ENCODE assay signal across 9 cellular contexts in the genomic region with DNA sequence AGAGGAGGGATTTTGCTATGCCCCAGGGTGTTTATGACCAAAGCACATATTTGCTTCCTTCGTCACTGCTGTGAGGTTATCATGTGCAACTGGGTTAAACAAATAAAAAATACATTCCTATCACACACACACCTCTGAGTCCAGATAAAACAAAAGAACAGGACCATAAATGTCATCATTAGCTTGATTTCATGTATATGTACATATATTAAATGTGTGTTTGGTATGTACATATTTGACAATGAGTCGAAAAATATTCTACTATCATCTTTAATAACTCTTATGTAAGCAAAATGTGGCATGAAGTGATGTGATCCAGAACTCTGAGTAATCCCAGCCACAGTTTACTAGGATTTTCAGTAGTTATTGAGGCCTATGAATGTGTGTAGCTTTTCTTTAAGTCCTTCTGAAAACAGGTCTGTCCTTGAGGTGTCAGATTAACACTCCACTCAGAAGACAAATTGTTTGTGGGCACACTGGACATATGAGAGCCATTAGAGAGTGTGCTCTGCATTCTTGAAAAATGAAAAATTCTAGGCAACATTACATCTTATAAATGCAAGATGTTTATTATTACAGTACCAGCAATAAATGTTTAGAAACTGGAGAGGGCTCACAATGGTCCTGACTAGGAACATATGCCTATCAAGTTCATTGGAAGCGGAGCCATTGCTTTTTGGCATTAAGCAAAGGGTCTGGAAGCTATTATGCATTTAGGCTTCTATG.
A peak's percentile ranks its signal among the peaks of the same experiment; 100 is the strongest.
DNase-seq lines count a peak whose midpoint lies in the region; ATAC-seq, FAIRE-seq and TF ChIP-seq lines count a peak whose summit lies in the region.
"Had no signal": no experiment of that assay in that cellular context is flagged by ENCODE, and none has a peak within 500 bp of the region (broad histone marks: within the 10 kb centered on the region; RNA-seq: fewer than 3 reads in every experiment).

No MANE protein-coding gene starts in this region.

- H3K36me3 ChIP-seq in HCT116 (ENCODE audit: control insufficient read depth in 1 of 2, insufficient read depth in 2 of 2, low read length in 2 of 2) (no peaks in the 10 kb centered on the region), small intestine (ENCODE audit: control insufficient read depth in 2 of 2, insufficient read depth in 2 of 2, low read length in 2 of 2) (no peaks in the 10 kb centered on the region), neural progenitor cell (no peaks in the 10 kb centered on the region)

- H3K27ac Mint-ChIP-seq in neural progenitor cell: no peak overlapping the region
- H3K27ac Mint-ChIP-seq: activated T-cell treated with anti-CD3 and anti-CD28 coated beads, Interleukin-2, amount 50 U/mL, for 72 hours had no signal

- intact Hi-C loops in HCT116 (cut with micrococcal nuclease): no loop called here

- H3K79me2 ChIP-seq in HCT116 (ENCODE audit: insufficient read depth, low read length) (no peaks in the 10 kb centered on the region), neural progenitor cell (ENCODE audit: low read depth) (no peaks in the 10 kb centered on the region)

- H3K36me3 Mint-ChIP-seq in neural progenitor cell: no peaks in the 10 kb centered on the region

- DNase-seq in HCT116 (ENCODE audit: low read depth, low spot score) (peak; percentile 47), RPMI7951 (ENCODE audit: low read depth) (peak; percentile 78), fibroblast of pulmonary artery (ENCODE audit: low read depth) (peak; percentile 77), small intestine (peak; percentile 72), neural progenitor cell (ENCODE audit: low spot score) (no peak)
- DNase-seq: activated T-cell treated with anti-CD3 and anti-CD28 coated beads, Interleukin-2, amount 50 U/mL, for 72 hours; stimulated activated CD4-positive, alpha-beta T cell treated with anti-CD3 and anti-CD28 coated beads, Interleukin-12 subunit alpha, Interleukin-12 subunit beta, amount 100 ng/mL, for 4 hours had no signal

- WGBS in small intestine, 3 donors: 39 to 66% (median 42%) methylated on average over 3 of the region's 3 CpGs

- TF ChIP-seq CTCF in HCT116 (IDR thresholded peaks at IDR 0.05 in 2 of 3, conservative IDR thresholded peaks at IDR 0.05 in 1 of 3; ENCODE audit: borderline replicate concordance in 1 of 3, insufficient read depth in 1 of 3, low read depth in 2 of 3, low read length in 2 of 3) (no peak), fibroblast of pulmonary artery (IDR thresholded peaks at IDR 0.05; ENCODE audit: low read length, missing control alignments) (no peak), neural progenitor cell (IDR thresholded peaks at IDR 0.05) (no peak)

- peaks cover 17% of the 10 kb centered on the region for H3K4me1 Mint-ChIP-seq in neural progenitor cell

- RAD21 ChIA-PET in HCT116 (lab: Charles Lee; ENCODE audit: low non-redundant PET in 1 of 2, low total read pairs in 2 of 2, uncharacterized antibody in 2 of 2, unreplicated experiment in 2 of 2): no interaction called here

- no peak for TF ChIP-seq POLR2A in HCT116 (IDR thresholded peaks at IDR 0.05; ENCODE audit: borderline replicate concordance, extremely low read depth, insufficient read depth, insufficient read length)

- no peak overlapping the region for H3K4me3 Mint-ChIP-seq in neural progenitor cell
- H3K4me3 Mint-ChIP-seq: activated T-cell treated with anti-CD3 and anti-CD28 coated beads, Interleukin-2, amount 50 U/mL, for 72 hours had no signal

- H3F3A ChIP-seq in neural progenitor cell (ENCODE audit: low read depth): no peaks in the 10 kb centered on the region

- FAIRE-seq in small intestine (lab: Jason Lieb, UNC): no peak

- H3K27ac ChIP-seq in HCT116 (ENCODE audit: low read depth, low read length) (peak overlapping the region; percentile 44; the same call in 1 of the 2 replicates), small intestine (ENCODE audit: low read depth in 1 of 2, low read length in 1 of 2) (no peak overlapping the region), neural progenitor cell (no peak overlapping the region)

- CTCF ChIA-PET in HCT116 (lab: Charles Lee): no interaction called here

- no peaks in the 10 kb centered on the region for H3K9me3 Mint-ChIP-seq in neural progenitor cell

- H2AFZ ChIP-seq in HCT116 (ENCODE audit: low read depth, low read length, poor library complexity, severe bottlenecking) (peak overlapping the region; percentile 66), neural progenitor cell (replicated peaks) (no peak overlapping the region)

- H3K27me3 Mint-ChIP-seq in neural progenitor cell (ENCODE audit: insufficient read depth, low read depth): peaks cover 2% of the 10 kb centered on the region

- H3K9me3 ChIP-seq in HCT116 (ENCODE audit: control insufficient read depth in 1 of 2, insufficient read depth in 1 of 2, low read depth in 1 of 2, low read length in 2 of 2) (no peaks in the 10 kb centered on the region), small intestine (ENCODE audit: control insufficient read depth, low read depth) (no peaks in the 10 kb centered on the region), neural progenitor cell (ENCODE audit: low read depth) (no peaks in the 10 kb centered on the region)

- H4K20me1 ChIP-seq in HCT116 (ENCODE audit: insufficient read depth) (no peaks in the 10 kb centered on the region), neural progenitor cell (ENCODE audit: low read depth) (no peaks in the 10 kb centered on the region)

- H3K4me2 ChIP-seq in HCT116 (ENCODE audit: low read length): peak overlapping the region; percentile 46
- no peak overlapping the region for H3K4me2 ChIP-seq in neural progenitor cell

- H3K9ac ChIP-seq in HCT116 (ENCODE audit: low read length) (no peak overlapping the region), neural progenitor cell (no peak overlapping the region)

- POLR2A ChIA-PET in HCT116 (lab: Charles Lee): no interaction called here

- no TSS peak for BruUV-seq in HCT116 (replicated peaks; lab: Mats Ljungman, UMichigan)

- no peak for TF ChIP-seq RAD21 in HCT116 (IDR thresholded peaks at IDR 0.05; ENCODE audit: low read depth)

- peaks cover 13 to 20% of the 10 kb centered on the region in 2 experiments; a peak in 3 of 4 replicates for H3K4me1 ChIP-seq in HCT116 (ENCODE audit: control insufficient read depth in 1 of 2, insufficient read depth in 2 of 2, low read length in 2 of 2)
- H3K4me1 ChIP-seq in small intestine (ENCODE audit: control insufficient read depth in 2 of 2, insufficient read depth in 1 of 2, low read depth in 1 of 2, low read length in 1 of 2): no peaks in the 10 kb centered on the region
- no peaks in the 10 kb centered on the region for H3K4me1 ChIP-seq in neural progenitor cell

- no peaks in the 10 kb centered on the region for H3K27me3 ChIP-seq in HCT116 (ENCODE audit: insufficient read depth, low read length)
- H3K27me3 ChIP-seq in small intestine (ENCODE audit: control insufficient read depth in 2 of 2, insufficient read depth in 2 of 2, low read length in 2 of 2): no peaks in the 10 kb centered on the region
- H3K27me3 ChIP-seq in neural progenitor cell: no peaks in the 10 kb centered on the region

- peak; percentile 83 for ATAC-seq in HCT116
- no peak for ATAC-seq in GM18498 (IDR thresholded peaks at IDR 0.05; ENCODE audit: unreplicated experiment)
- ATAC-seq in GM21717 (IDR thresholded peaks at IDR 0.05; ENCODE audit: unreplicated experiment): no peak
- ATAC-seq: activated T-cell treated with anti-CD3 and anti-CD28 coated beads, Interleukin-2, amount 50 U/mL, for 72 hours had no signal

- H3K9me2 ChIP-seq in HCT116 (ENCODE audit: insufficient read depth): no peaks in the 10 kb centered on the region

- H3K4me3 ChIP-seq in HCT116 (replicated peaks in 1 of 2; ENCODE audit: low read depth in 1 of 2, low read length in 2 of 2) (no peak overlapping the region), fibroblast of pulmonary artery (replicated peaks; ENCODE audit: low read depth, low read length) (no peak overlapping the region), small intestine (ENCODE audit: low read depth in 1 of 2, low read length in 2 of 2) (no peak overlapping the region), neural progenitor cell (no peak overlapping the region)

TF ChIP-seq in HCT116, 20 proteins besides CTCF, POLR2A, EP300 and RAD21:
- TF ChIP-seq ZFX (IDR thresholded peaks at IDR 0.05) (no peak), CEBPB (IDR thresholded peaks at IDR 0.05; ENCODE audit: low read depth) (peak; percentile 14; the same call in 1 of the 2 replicates), FOSL1 (IDR thresholded peaks at IDR 0.05; ENCODE audit: low read depth) (peak; percentile 38; the same call in 1 of the 2 replicates), JUND (IDR thresholded peaks at IDR 0.05) (peak; percentile 50)
